In the genomic region with DNA sequence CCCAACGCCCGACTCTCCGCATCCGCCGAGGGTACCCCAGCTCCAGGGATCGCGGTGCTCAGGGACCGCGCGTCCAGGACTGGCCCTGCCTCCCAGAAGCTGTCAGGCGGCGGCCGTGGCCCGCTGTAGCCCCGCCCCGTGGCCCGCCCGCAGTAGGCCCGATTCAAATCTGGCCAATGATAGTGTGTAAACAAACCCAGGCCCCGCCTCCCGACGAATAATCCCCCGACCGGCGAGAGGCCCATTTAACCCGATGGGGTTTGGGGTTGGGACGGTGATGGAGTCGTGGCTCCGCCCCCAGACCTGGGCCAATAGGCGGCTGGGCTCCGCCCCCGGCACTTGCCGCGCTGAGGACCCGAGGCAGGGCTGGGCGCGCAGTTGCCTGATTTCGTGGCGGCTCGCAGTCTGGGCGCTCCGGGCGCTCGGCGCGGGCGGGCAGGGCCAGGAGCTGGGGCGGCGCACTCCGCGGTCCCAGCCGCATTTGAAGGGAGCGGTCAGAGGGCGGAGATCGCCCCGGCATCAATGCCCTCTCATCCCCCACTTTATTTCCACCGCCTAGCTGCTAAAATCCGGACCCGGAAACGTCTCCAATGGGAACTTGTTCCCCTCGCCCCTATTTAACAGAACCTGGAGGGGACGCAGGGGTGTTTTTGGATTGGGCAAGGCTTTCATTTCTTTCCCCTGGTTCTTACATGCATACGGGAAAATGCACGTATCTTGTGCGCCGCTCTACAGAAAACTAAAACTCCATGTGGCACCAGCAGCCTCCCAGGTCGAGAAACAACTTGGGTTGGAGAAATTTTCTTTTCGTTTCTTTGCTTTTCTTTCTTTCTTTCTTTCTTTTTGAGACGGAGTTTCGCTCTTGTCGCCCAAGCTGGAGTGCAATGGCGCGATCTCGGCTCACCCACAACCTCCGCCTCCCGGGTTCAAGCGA, we compare ENCODE assay signal across 1 cellular context.
TF ChIP-seq lines count a peak whose summit lies in the region.

No MANE protein-coding gene starts in this region.

TF ChIP-seq in K562, 482 proteins besides CTCF, POLR2A, EP300 and RAD21 (continued from another document and continues in another):
- TF ChIP-seq, protein P1, sequence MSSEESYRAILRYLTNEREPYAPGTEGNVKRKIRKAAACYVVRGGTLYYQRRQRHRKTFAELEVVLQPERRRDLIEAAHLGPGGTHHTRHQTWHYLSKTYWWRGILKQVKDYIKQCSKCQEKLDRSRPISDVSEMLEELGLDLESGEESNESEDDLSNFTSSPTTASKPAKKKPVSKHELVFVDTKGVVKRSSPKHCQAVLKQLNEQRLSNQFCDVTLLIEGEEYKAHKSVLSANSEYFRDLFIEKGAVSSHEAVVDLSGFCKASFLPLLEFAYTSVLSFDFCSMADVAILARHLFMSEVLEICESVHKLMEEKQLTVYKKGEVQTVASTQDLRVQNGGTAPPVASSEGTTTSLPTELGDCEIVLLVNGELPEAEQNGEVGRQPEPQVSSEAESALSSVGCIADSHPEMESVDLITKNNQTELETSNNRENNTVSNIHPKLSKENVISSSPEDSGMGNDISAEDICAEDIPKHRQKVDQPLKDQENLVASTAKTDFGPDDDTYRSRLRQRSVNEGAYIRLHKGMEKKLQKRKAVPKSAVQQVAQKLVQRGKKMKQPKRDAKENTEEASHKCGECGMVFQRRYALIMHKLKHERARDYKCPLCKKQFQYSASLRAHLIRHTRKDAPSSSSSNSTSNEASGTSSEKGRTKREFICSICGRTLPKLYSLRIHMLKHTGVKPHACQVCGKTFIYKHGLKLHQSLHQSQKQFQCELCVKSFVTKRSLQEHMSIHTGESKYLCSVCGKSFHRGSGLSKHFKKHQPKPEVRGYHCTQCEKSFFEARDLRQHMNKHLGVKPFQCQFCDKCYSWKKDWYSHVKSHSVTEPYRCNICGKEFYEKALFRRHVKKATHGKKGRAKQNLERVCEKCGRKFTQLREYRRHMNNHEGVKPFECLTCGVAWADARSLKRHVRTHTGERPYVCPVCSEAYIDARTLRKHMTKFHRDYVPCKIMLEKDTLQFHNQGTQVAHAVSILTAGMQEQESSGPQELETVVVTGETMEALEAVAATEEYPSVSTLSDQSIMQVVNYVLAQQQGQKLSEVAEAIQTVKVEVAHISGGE (CRISPR knock-in tag; IDR thresholded peaks at IDR 0.05): 0 out of 6 replicates have a peak, but pooled peaks of 1 of the 3 experiments have one; percentile 3
- TF ChIP-seq, protein P2, sequence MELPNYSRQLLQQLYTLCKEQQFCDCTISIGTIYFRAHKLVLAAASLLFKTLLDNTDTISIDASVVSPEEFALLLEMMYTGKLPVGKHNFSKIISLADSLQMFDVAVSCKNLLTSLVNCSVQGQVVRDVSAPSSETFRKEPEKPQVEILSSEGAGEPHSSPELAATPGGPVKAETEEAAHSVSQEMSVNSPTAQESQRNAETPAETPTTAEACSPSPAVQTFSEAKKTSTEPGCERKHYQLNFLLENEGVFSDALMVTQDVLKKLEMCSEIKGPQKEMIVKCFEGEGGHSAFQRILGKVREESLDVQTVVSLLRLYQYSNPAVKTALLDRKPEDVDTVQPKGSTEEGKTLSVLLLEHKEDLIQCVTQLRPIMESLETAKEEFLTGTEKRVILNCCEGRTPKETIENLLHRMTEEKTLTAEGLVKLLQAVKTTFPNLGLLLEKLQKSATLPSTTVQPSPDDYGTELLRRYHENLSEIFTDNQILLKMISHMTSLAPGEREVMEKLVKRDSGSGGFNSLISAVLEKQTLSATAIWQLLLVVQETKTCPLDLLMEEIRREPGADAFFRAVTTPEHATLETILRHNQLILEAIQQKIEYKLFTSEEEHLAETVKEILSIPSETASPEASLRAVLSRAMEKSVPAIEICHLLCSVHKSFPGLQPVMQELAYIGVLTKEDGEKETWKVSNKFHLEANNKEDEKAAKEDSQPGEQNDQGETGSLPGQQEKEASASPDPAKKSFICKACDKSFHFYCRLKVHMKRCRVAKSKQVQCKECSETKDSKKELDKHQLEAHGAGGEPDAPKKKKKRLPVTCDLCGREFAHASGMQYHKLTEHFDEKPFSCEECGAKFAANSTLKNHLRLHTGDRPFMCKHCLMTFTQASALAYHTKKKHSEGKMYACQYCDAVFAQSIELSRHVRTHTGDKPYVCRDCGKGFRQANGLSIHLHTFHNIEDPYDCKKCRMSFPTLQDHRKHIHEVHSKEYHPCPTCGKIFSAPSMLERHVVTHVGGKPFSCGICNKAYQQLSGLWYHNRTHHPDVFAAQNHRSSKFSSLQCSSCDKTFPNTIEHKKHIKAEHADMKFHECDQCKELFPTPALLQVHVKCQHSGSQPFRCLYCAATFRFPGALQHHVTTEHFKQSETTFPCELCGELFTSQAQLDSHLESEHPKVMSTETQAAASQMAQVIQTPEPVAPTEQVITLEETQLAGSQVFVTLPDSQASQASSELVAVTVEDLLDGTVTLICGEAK (IDR thresholded peaks at IDR 0.05): peak; percentile 49; the same call in 1 of the 2 replicates
- TF ChIP-seq, protein P2 (CRISPR knock-in tag; IDR thresholded peaks at IDR 0.05): no peak
- peak; percentile 78; the same call in 1 of the 2 replicates for TF ChIP-seq EHMT2 (IDR thresholded peaks at IDR 0.05)
- TF ChIP-seq, protein P3, sequence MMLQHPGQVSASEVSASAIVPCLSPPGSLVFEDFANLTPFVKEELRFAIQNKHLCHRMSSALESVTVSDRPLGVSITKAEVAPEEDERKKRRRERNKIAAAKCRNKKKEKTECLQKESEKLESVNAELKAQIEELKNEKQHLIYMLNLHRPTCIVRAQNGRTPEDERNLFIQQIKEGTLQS (IDR thresholded peaks at IDR 0.05): no peak
- TF ChIP-seq, protein P3 (CRISPR knock-in tag; conservative IDR thresholded peaks at IDR 0.05): 0 out of 2 replicates have a peak, but pooled peaks have one; percentile 62
- TF ChIP-seq, protein P4, sequence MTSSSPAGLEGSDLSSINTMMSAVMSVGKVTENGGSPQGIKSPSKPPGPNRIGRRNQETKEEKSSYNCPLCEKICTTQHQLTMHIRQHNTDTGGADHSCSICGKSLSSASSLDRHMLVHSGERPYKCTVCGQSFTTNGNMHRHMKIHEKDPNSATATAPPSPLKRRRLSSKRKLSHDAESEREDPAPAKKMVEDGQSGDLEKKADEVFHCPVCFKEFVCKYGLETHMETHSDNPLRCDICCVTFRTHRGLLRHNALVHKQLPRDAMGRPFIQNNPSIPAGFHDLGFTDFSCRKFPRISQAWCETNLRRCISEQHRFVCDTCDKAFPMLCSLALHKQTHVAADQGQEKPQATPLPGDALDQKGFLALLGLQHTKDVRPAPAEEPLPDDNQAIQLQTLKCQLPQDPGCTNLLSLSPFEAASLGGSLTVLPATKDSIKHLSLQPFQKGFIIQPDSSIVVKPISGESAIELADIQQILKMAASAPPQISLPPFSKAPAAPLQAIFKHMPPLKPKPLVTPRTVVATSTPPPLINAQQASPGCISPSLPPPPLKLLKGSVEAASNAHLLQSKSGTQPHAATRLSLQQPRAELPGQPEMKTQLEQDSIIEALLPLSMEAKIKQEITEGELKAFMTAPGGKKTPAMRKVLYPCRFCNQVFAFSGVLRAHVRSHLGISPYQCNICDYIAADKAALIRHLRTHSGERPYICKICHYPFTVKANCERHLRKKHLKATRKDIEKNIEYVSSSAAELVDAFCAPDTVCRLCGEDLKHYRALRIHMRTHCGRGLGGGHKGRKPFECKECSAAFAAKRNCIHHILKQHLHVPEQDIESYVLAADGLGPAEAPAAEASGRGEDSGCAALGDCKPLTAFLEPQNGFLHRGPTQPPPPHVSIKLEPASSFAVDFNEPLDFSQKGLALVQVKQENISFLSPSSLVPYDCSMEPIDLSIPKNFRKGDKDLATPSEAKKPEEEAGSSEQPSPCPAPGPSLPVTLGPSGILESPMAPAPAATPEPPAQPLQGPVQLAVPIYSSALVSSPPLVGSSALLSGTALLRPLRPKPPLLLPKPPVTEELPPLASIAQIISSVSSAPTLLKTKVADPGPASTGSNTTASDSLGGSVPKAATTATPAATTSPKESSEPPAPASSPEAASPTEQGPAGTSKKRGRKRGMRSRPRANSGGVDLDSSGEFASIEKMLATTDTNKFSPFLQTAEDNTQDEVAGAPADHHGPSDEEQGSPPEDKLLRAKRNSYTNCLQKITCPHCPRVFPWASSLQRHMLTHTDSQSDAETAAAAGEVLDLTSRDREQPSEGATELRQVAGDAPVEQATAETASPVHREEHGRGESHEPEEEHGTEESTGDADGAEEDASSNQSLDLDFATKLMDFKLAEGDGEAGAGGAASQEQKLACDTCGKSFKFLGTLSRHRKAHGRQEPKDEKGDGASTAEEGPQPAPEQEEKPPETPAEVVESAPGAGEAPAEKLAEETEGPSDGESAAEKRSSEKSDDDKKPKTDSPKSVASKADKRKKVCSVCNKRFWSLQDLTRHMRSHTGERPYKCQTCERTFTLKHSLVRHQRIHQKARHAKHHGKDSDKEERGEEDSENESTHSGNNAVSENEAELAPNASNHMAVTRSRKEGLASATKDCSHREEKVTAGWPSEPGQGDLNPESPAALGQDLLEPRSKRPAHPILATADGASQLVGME (CRISPR knock-in tag; IDR thresholded peaks at IDR 0.05): no peak
- no peak for TF ChIP-seq ZNF347 (CRISPR knock-in tag; IDR thresholded peaks at IDR 0.05; ENCODE audit: low read depth)
- no peak for TF ChIP-seq ZNF239 (CRISPR knock-in tag; IDR thresholded peaks at IDR 0.05)
- peak; percentile 79 for TF ChIP-seq TBP (optimal IDR thresholded peaks at IDR 0.05; ENCODE audit: low read depth, low read length)
- TF ChIP-seq RCOR1 (IDR thresholded peaks at IDR 0.05; ENCODE audit: borderline replicate concordance in 1 of 2, low read depth in 2 of 2, low read length in 2 of 2): peak; percentile 35 to 93
- TF ChIP-seq SMARCA4 (IDR thresholded peaks at IDR 0.05): peak; percentile 27; the same call in 1 of the 2 replicates
- peak; percentile 80 to 83; a peak in 3 of 4 replicates for TF ChIP-seq MAZ (CRISPR knock-in tag; conservative IDR thresholded peaks at IDR 0.05 in 1 of 2, IDR thresholded peaks at IDR 0.05 in 1 of 2)
- no peak for TF ChIP-seq NR2C1 (IDR thresholded peaks at IDR 0.05)
- no peak for TF ChIP-seq NR2C1 (tag; IDR thresholded peaks at IDR 0.05)
- peak; percentile 76; the same call in 1 of the 2 replicates for TF ChIP-seq ZBTB1 (CRISPR knock-in tag; IDR thresholded peaks at IDR 0.05; ENCODE audit: borderline replicate concordance, low read depth)
- TF ChIP-seq TARDBP (IDR thresholded peaks at IDR 0.05): peak; percentile 87
- TF ChIP-seq, protein P5, sequence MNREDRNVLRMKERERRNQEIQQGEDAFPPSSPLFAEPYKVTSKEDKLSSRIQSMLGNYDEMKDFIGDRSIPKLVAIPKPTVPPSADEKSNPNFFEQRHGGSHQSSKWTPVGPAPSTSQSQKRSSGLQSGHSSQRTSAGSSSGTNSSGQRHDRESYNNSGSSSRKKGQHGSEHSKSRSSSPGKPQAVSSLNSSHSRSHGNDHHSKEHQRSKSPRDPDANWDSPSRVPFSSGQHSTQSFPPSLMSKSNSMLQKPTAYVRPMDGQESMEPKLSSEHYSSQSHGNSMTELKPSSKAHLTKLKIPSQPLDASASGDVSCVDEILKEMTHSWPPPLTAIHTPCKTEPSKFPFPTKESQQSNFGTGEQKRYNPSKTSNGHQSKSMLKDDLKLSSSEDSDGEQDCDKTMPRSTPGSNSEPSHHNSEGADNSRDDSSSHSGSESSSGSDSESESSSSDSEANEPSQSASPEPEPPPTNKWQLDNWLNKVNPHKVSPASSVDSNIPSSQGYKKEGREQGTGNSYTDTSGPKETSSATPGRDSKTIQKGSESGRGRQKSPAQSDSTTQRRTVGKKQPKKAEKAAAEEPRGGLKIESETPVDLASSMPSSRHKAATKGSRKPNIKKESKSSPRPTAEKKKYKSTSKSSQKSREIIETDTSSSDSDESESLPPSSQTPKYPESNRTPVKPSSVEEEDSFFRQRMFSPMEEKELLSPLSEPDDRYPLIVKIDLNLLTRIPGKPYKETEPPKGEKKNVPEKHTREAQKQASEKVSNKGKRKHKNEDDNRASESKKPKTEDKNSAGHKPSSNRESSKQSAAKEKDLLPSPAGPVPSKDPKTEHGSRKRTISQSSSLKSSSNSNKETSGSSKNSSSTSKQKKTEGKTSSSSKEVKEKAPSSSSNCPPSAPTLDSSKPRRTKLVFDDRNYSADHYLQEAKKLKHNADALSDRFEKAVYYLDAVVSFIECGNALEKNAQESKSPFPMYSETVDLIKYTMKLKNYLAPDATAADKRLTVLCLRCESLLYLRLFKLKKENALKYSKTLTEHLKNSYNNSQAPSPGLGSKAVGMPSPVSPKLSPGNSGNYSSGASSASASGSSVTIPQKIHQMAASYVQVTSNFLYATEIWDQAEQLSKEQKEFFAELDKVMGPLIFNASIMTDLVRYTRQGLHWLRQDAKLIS (CRISPR knock-in tag; IDR thresholded peaks at IDR 0.05): 0 out of 2 replicates have a peak, but pooled peaks have one; percentile 29
- TF ChIP-seq EP400 (IDR thresholded peaks at IDR 0.05): peak; percentile 39
- TF ChIP-seq RBM17 (IDR thresholded peaks at IDR 0.05; ENCODE audit: borderline replicate concordance, low read depth, low read length): no peak
- peak; percentile 100 for TF ChIP-seq FOXP1 (CRISPR knock-in tag; IDR thresholded peaks at IDR 0.05)
